24 cellular contexts compared by ENCODE assay signal in the genomic region with DNA sequence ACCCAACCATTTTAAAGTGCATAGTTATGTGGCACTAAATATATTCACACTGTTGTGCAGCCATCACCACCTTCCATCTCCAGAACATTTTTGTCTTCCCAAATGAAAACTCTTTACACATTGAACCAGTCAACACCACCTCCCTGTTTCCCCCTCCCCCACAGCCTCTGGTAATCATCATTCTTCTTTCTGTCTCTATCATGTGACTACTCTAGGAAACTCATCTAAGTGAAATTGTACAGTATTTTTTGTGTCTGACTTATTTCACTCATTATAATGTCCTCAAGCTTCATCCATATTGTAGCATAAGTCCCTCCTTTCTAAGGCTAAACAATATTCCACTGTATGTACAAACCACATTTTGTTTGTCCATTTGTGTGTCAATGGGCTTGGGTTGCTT.
"Had no signal": no experiment of that assay in that cellular context is flagged by ENCODE, and none has a peak within 500 bp of the region (broad histone marks: within the 10 kb centered on the region; RNA-seq: fewer than 3 reads in every experiment).

No MANE protein-coding gene starts in this region.

- DNase-seq: activated CD4-positive, alpha-beta T cell treated with anti-CD3 and anti-CD28 coated beads for 4 hours; activated CD4-positive, alpha-beta T cell treated with anti-CD3 and anti-CD28 coated beads, Interleukin-2, amount 50 U/mL, for 4 hours; activated CD8-positive, alpha-beta T cell treated with anti-CD3 and anti-CD28 coated beads, Interleukin-2, amount 10 ng/mL, durations not matched to agents 7 days and 5 days; activated gamma-delta T cell; activated naive CD4-positive, alpha-beta T cell treated with anti-CD3 and anti-CD28 coated beads for 36 hours; activated T-cell treated with anti-CD3 and anti-CD28 coated beads, Interleukin-2, amount 50 U/mL, for 24 hours; adrenal gland; anterior cingulate cortex; caudate nucleus; colonic mucosa; Karpas-422; NCI-H1048; NCI-H146; NCI-H187 treated with DMSO at 0.1 percent for 48 hours; NCI-H2171 treated with DMSO at 0.1 percent for 48 hours; NCI-H226; NCI-H510A; NCI-H526 treated with DMSO at 0.1 percent for 48 hours; NCI-H82; SIG-M5; WERI-Rb-1 had no signal

- H3K4me1 ChIP-seq: adrenal gland, breast epithelium, colonic mucosa had no signal

- H3K4me3 ChIP-seq: adrenal gland, breast epithelium, colonic mucosa had no signal

- H3K9me3 ChIP-seq: adrenal gland, breast epithelium, colonic mucosa had no signal

- H3K9me3 Mint-ChIP-seq: activated naive CD4-positive, alpha-beta T cell treated with anti-CD3 and anti-CD28 coated beads for 36 hours; activated T-cell treated with anti-CD3 and anti-CD28 coated beads, Interleukin-2, amount 50 U/mL, for 24 hours; activated T-helper 1 cell treated with anti-CD3 and anti-CD28 coated beads, Interleukin-12 subunit alpha, Interleukin-12 subunit beta, Interleukin-2, Interleukin-4 antibody, amounts not matched to agents 30 ng/mL and 10 ng/mL and 1 ng/mL, durations not matched to agents 14 hours and 24 hours and 36 hours had no signal

- H3K27ac Mint-ChIP-seq: activated CD8-positive, alpha-beta T cell treated with anti-CD3 and anti-CD28 coated beads, Interleukin-2, amount 10 ng/mL, durations not matched to agents 7 days and 5 days; activated naive CD4-positive, alpha-beta T cell treated with anti-CD3 and anti-CD28 coated beads for 36 hours; activated naive CD8-positive, alpha-beta T cell; activated T-cell treated with anti-CD3 and anti-CD28 coated beads, Interleukin-2, amount 50 U/mL, for 24 hours; activated T-helper 1 cell treated with anti-CD3 and anti-CD28 coated beads, Interleukin-12 subunit alpha, Interleukin-12 subunit beta, Interleukin-2, Interleukin-4 antibody, amounts not matched to agents 30 ng/mL and 10 ng/mL and 1 ng/mL, durations not matched to agents 14 hours and 24 hours and 36 hours had no signal

- H3K4me3 Mint-ChIP-seq: activated CD8-positive, alpha-beta T cell treated with anti-CD3 and anti-CD28 coated beads, Interleukin-2, amount 10 ng/mL, durations not matched to agents 7 days and 5 days; activated naive CD4-positive, alpha-beta T cell treated with anti-CD3 and anti-CD28 coated beads for 36 hours; activated naive CD8-positive, alpha-beta T cell; activated T-cell treated with anti-CD3 and anti-CD28 coated beads, Interleukin-2, amount 50 U/mL, for 24 hours; activated T-helper 1 cell treated with anti-CD3 and anti-CD28 coated beads, Interleukin-12 subunit alpha, Interleukin-12 subunit beta, Interleukin-2, Interleukin-4 antibody, amounts not matched to agents 30 ng/mL and 10 ng/mL and 1 ng/mL, durations not matched to agents 14 hours and 24 hours and 36 hours had no signal

- ATAC-seq: activated CD8-positive, alpha-beta T cell treated with anti-CD3 and anti-CD28 coated beads, Interleukin-2, amount 10 ng/mL, durations not matched to agents 7 days and 5 days had no signal

- H3K27me3 Mint-ChIP-seq: activated naive CD8-positive, alpha-beta T cell; activated T-cell treated with anti-CD3 and anti-CD28 coated beads, Interleukin-2, amount 50 U/mL, for 24 hours had no signal

- H3K36me3 ChIP-seq: adrenal gland, breast epithelium, colonic mucosa, WERI-Rb-1 had no signal

- H3K27me3 ChIP-seq: breast epithelium, colonic mucosa had no signal

- H3K27ac ChIP-seq: adrenal gland, breast epithelium, colonic mucosa, WERI-Rb-1 had no signal
